In the genomic region with DNA sequence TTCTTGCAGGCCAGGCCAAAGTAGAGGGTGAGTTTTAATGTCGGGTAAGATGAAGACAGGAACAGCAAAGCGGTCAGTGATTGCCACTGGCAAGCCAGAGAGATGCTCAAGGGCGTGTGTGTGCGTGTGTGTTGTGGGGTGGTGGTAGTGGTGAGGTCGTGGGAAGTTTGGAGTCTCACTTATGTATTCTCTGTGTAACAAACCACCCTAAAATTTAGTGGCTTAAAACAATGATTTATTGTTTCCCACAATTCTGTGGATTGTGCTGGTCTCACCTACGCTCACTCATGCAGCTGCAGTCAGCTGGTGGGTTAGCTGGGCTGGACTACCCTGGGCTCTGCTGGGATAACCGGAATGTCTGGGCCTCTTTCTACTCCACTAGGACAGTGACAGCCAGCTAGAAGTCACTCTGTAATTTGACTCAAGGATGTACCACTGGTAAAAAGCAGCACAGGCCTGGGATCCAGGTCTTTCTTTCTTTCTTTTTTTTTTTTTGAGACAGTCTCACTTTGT, we compare ENCODE assay signal across 1 cellular context.
TF ChIP-seq lines count a peak whose summit lies in the region.

No MANE protein-coding gene starts in this region.

TF ChIP-seq in SK-N-SH treated with all-trans-retinoic acid at 6 μM for 48 hours, 23 proteins besides CTCF, POLR2A, EP300 and RAD21 (continued from another document):
- TF ChIP-seq, protein P1, sequence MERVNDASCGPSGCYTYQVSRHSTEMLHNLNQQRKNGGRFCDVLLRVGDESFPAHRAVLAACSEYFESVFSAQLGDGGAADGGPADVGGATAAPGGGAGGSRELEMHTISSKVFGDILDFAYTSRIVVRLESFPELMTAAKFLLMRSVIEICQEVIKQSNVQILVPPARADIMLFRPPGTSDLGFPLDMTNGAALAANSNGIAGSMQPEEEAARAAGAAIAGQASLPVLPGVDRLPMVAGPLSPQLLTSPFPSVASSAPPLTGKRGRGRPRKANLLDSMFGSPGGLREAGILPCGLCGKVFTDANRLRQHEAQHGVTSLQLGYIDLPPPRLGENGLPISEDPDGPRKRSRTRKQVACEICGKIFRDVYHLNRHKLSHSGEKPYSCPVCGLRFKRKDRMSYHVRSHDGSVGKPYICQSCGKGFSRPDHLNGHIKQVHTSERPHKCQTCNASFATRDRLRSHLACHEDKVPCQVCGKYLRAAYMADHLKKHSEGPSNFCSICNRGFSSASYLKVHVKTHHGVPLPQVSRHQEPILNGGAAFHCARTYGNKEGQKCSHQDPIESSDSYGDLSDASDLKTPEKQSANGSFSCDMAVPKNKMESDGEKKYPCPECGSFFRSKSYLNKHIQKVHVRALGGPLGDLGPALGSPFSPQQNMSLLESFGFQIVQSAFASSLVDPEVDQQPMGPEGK (CRISPR knock-in tag; IDR thresholded peaks at IDR 0.05; ENCODE audit: borderline replicate concordance) = no peak
- TF ChIP-seq, protein P2, sequence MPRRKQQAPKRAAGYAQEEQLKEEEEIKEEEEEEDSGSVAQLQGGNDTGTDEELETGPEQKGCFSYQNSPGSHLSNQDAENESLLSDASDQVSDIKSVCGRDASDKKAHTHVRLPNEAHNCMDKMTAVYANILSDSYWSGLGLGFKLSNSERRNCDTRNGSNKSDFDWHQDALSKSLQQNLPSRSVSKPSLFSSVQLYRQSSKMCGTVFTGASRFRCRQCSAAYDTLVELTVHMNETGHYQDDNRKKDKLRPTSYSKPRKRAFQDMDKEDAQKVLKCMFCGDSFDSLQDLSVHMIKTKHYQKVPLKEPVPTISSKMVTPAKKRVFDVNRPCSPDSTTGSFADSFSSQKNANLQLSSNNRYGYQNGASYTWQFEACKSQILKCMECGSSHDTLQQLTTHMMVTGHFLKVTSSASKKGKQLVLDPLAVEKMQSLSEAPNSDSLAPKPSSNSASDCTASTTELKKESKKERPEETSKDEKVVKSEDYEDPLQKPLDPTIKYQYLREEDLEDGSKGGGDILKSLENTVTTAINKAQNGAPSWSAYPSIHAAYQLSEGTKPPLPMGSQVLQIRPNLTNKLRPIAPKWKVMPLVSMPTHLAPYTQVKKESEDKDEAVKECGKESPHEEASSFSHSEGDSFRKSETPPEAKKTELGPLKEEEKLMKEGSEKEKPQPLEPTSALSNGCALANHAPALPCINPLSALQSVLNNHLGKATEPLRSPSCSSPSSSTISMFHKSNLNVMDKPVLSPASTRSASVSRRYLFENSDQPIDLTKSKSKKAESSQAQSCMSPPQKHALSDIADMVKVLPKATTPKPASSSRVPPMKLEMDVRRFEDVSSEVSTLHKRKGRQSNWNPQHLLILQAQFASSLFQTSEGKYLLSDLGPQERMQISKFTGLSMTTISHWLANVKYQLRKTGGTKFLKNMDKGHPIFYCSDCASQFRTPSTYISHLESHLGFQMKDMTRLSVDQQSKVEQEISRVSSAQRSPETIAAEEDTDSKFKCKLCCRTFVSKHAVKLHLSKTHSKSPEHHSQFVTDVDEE (CRISPR knock-in tag; IDR thresholded peaks at IDR 0.05) = no peak
- TF ChIP-seq TOX (CRISPR knock-in tag; IDR thresholded peaks at IDR 0.05; ENCODE audit: borderline replicate concordance) (no peak), RARB (CRISPR knock-in tag; IDR thresholded peaks at IDR 0.05) (no peak), TCF4 (CRISPR knock-in tag; IDR thresholded peaks at IDR 0.05; ENCODE audit: borderline replicate concordance) (no peak)
